Comparison of ENCODE assay signal across 8 cellular contexts in the genomic region with DNA sequence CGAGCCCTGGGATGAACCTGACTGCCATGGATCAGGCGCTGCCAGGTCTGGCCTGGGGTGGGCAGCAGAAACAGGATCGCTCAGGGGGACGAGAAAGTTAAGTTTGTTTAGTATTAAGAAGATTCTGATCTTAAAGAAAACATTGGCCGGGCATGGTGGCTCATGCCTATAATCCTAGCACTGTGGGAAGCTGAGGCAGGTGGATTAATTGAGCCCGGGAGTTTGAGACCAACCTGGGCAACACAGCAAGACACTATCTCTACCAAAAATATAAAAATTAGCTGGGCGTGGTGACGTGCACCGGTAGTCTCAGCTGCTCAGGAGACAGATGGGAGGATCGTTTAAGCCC. TPM values are rescaled to one million over a fixed set of nuclear protein-coding genes. Genes with fewer than 3 reads are reported as not detected.
DNase-seq lines count a peak whose midpoint lies in the region; TF ChIP-seq lines count a peak whose summit lies in the region.

No MANE protein-coding gene starts in this region.

- H3K27me3 Mint-ChIP-seq in MCF 10A (ENCODE audit: insufficient read depth, unreplicated experiment) = no peaks in the 10 kb centered on the region
- peaks cover 6% of the 10 kb centered on the region for H3K27me3 Mint-ChIP-seq in neural progenitor cell (ENCODE audit: insufficient read depth, low read depth)

- CTCF ChIA-PET in BJ (lab: Yijun Ruan, JAX) (no interaction called here), MCF 10A (lab: Yijun Ruan, JAX) (interaction anchor here (0.6 to 0.9 kb wide), 3 partner anchors 66 to 485 kb away, joined by 3 to 4 read pairs (median 3); no protein-coding TSS in a partner anchor)

- H3K9me3 ChIP-seq in HUES6 (ENCODE audit: control insufficient read depth, insufficient read depth, low read depth, low read length) (peaks cover 2% of the 10 kb centered on the region; the same call in 1 of the 2 replicates), neural progenitor cell (ENCODE audit: low read depth) (no peaks in the 10 kb centered on the region)

- peaks cover 20% of the 10 kb centered on the region for H3F3A ChIP-seq in neural progenitor cell (ENCODE audit: low read depth)

- H3K36me3 Mint-ChIP-seq in MCF 10A (ENCODE audit: insufficient read depth, unreplicated experiment) (peaks cover 15% of the 10 kb centered on the region), neural progenitor cell (no peaks in the 10 kb centered on the region)

- H3K9me3 Mint-ChIP-seq in MCF 10A (ENCODE audit: unreplicated experiment) (no peaks in the 10 kb centered on the region), neural progenitor cell (peaks cover 13% of the 10 kb centered on the region)

- peak overlapping the region; percentile 58 for H3K4me3 Mint-ChIP-seq in MCF 10A (ENCODE audit: unreplicated experiment)
- H3K4me3 Mint-ChIP-seq in neural progenitor cell = peak overlapping the region; percentile 69

- POLR2A ChIA-PET in BJ (lab: Charles Lee) = no interaction called here
- POLR2A ChIA-PET in MCF 10A (lab: Yijun Ruan, JAX) = interaction anchor here (0.6 to 5.6 kb wide), 3 partner anchors 23 to 261 kb away, joined by 3 to 57 read pairs (median 4); partner anchors contain the start of gene RPL10

- peak overlapping the region; percentile 61 for H3K4me2 ChIP-seq in neural progenitor cell

- TF ChIP-seq CTCF in BJ (IDR thresholded peaks at IDR 0.05; ENCODE audit: insufficient read depth, low read depth, low read length) (no peak), MCF 10A (IDR thresholded peaks at IDR 0.05; ENCODE audit: unreplicated experiment) (no peak), neural progenitor cell (IDR thresholded peaks at IDR 0.05) (no peak), dorsolateral prefrontal cortex (IDR thresholded peaks at IDR 0.05 in 54 of 56, conservative IDR thresholded peaks at IDR 0.05 in 2 of 56; ENCODE audit: low read depth in 1 of 56, partially characterized antibody in 56 of 56) (no peak)

- H2AFZ ChIP-seq in neural progenitor cell (replicated peaks) = no peak overlapping the region

- H3K27ac Mint-ChIP-seq in MCF 10A (ENCODE audit: low read depth, unreplicated experiment) = no peak overlapping the region
- no peak overlapping the region for H3K27ac Mint-ChIP-seq in neural progenitor cell

- H3K4me1 Mint-ChIP-seq in MCF 10A (ENCODE audit: insufficient read depth, unreplicated experiment) (no peaks in the 10 kb centered on the region), neural progenitor cell (peaks cover 8% of the 10 kb centered on the region)

- H3K4me1 ChIP-seq in HUES6 (ENCODE audit: control insufficient read depth, insufficient read depth, low read length) (peaks cover 23% of the 10 kb centered on the region), neural progenitor cell (no peaks in the 10 kb centered on the region)

- H3K79me2 ChIP-seq in neural progenitor cell (ENCODE audit: low read depth) = peaks cover 19% of the 10 kb centered on the region

- H3K4me3 ChIP-seq in BJ (ENCODE audit: low read depth, low read length) (peak overlapping the region; percentile 39), HUES6 (ENCODE audit: low read depth, low read length) (peak overlapping the region; percentile 55), neural progenitor cell (no peak overlapping the region), dorsolateral prefrontal cortex (peak overlapping the region in 27 of 59 donors; percentile 9 to 64 (median 51))

- DNase-seq in BJ (ENCODE audit: low read depth) = no peak
- no peak for DNase-seq in MCF 10A (ENCODE audit: unreplicated experiment)
- DNase-seq in neural progenitor cell (ENCODE audit: low spot score) = no peak
- no peak for DNase-seq in SW480 (ENCODE audit: low spot score)
- DNase-seq in dorsolateral prefrontal cortex = no peak
- DNase-seq in hippocampal formation (lab: John Stamatoyannopoulos, UW) = no peak
- no peak for DNase-seq in iPS-NIHi11 (ENCODE audit: low spot score)

- H4K20me1 ChIP-seq in neural progenitor cell (ENCODE audit: low read depth) = peaks cover 4% of the 10 kb centered on the region

- H3K27ac ChIP-seq in HUES6 (ENCODE audit: low read depth, low read length) (no peak overlapping the region; the same call in 1 of the 2 replicates), neural progenitor cell (no peak overlapping the region), dorsolateral prefrontal cortex (peak overlapping the region in 23 of 59 donors; percentile 23 to 80 (median 71))

- intact Hi-C loops in MCF 10A (cut with micrococcal nuclease) (no loop called here), dorsolateral prefrontal cortex (cut with DNase I) (loop anchor here in 1 of 2 donors (10.0 kb wide), 1 partner anchor 280 kb away; the partner anchor contains the start of gene MECP2)

- BruUV-seq in MCF 10A (replicated peaks; lab: Mats Ljungman, UMichigan) = no TSS peak

- H3K36me3 ChIP-seq in BJ (ENCODE audit: control insufficient read depth, insufficient read depth, low read length) = peaks cover 2% of the 10 kb centered on the region; the same call in 1 of the 2 replicates
- peaks cover 7% of the 10 kb centered on the region for H3K36me3 ChIP-seq in HUES6 (ENCODE audit: control insufficient read depth, insufficient read depth, low read length)
- H3K36me3 ChIP-seq in neural progenitor cell = no peaks in the 10 kb centered on the region

- H3K27me3 ChIP-seq in BJ (ENCODE audit: control insufficient read depth, insufficient read depth, low read length) (no peaks in the 10 kb centered on the region), HUES6 (ENCODE audit: control insufficient read depth, insufficient read depth, low read length) (no peaks in the 10 kb centered on the region), neural progenitor cell (peaks cover 16% of the 10 kb centered on the region), dorsolateral prefrontal cortex (peaks cover 0 to 42% (median 0%) of the 10 kb centered on the region in 45 donors)

- H3K9ac ChIP-seq in HUES6 (ENCODE audit: low read length) = peak overlapping the region; percentile 73
- no peak overlapping the region for H3K9ac ChIP-seq in neural progenitor cell

RNA-seq across cellular contexts. Expression of gene FLNA, which starts 0.7 kb away (rescaled TPM):
- 855 and 1,740 TPM in 2 replicates for polyA plus RNA-seq in BJ (2011; rRNA removed)
- 3,675 and 4,472 TPM in 2 replicates for polyA minus RNA-seq in BJ (2011; rRNA and poly(A)+ RNA removed)
- total RNA-seq in MCF 10A (2022) = 1,218 and 1,231 TPM in 2 replicates
- 189 and 559 TPM in 2 replicates for total RNA-seq in neural progenitor cell (ENCODE audit: low replicate concordance)
- 100 to 1,000 TPM in 68 of 120 experiments, 10 to 100 TPM in 52; 48.9 to 557 (median 107) TPM for total RNA-seq in dorsolateral prefrontal cortex

RNA-seq across cellular contexts. Expression of gene EMD, which starts 4.0 kb away (rescaled TPM):
- polyA plus RNA-seq in BJ (2011; rRNA removed) = 32.6 and 71.0 TPM in 2 replicates
- polyA minus RNA-seq in BJ (2011; rRNA and poly(A)+ RNA removed) = 28.6 and 36.2 TPM in 2 replicates
- total RNA-seq in MCF 10A (2022) (94.5 and 107 TPM in 2 replicates), neural progenitor cell (ENCODE audit: low replicate concordance) (18.3 and 62.0 TPM in 2 replicates), dorsolateral prefrontal cortex (10 to 100 TPM; 21.9 to 72.7 (median 41.5) TPM)

RNA-seq across cellular contexts. Expression of gene RPL10, which starts 23.0 kb away (rescaled TPM):
- polyA plus RNA-seq in BJ (2011; rRNA removed) = 5,693 and 7,037 TPM in 2 replicates
- polyA minus RNA-seq in BJ (2011; rRNA and poly(A)+ RNA removed) = 964 and 1,810 TPM in 2 replicates
- total RNA-seq in MCF 10A (2022) = 3,490 and 3,785 TPM in 2 replicates
- 4,507 and 7,403 TPM in 2 replicates for total RNA-seq in neural progenitor cell (ENCODE audit: low replicate concordance)
- 1,000 to 10,000 TPM in 1 of 120 experiments, 100 to 1,000 TPM in 119; 412 to 1,036 (median 652) TPM for total RNA-seq in dorsolateral prefrontal cortex

RNA-seq across cellular contexts. Expression of gene DNASE1L1, which starts 33.9 kb away (rescaled TPM):
- 50.3 and 63.5 TPM in 2 replicates for polyA plus RNA-seq in BJ (2011; rRNA removed)
- polyA minus RNA-seq in BJ (2011; rRNA and poly(A)+ RNA removed) = 32.3 and 43.5 TPM in 2 replicates
- 20.5 and 21.2 TPM in 2 replicates for total RNA-seq in MCF 10A (2022)
- 14.2 and 27.2 TPM in 2 replicates for total RNA-seq in neural progenitor cell (ENCODE audit: low replicate concordance)
- 10 to 100 TPM in 118 of 120 experiments, 1 to 10 TPM in 2; 8.0 to 29.0 (median 17.4) TPM for total RNA-seq in dorsolateral prefrontal cortex

RNA-seq across cellular contexts. Expression of gene TAFAZZIN, which starts 36.2 kb away (rescaled TPM):
- 13.1 and 24.8 TPM in 2 replicates for polyA plus RNA-seq in BJ (2011; rRNA removed)
- polyA minus RNA-seq in BJ (2011; rRNA and poly(A)+ RNA removed) = 10.1 and 14.6 TPM in 2 replicates
- total RNA-seq in MCF 10A (2022) = 48.0 and 59.1 TPM in 2 replicates
- total RNA-seq in neural progenitor cell (ENCODE audit: low replicate concordance) = 19.8 and 46.5 TPM in 2 replicates
- 100 to 1,000 TPM in 4 of 120 experiments, 10 to 100 TPM in 116; 35.6 to 127 (median 62.3) TPM for total RNA-seq in dorsolateral prefrontal cortex
